In genomic region chr11:63682045-63682915, GRCh38 we compare ENCODE assay signal across 1 cellular context.
TF ChIP-seq lines count a peak whose summit lies in the region.

No MANE protein-coding gene starts in this region.

TF ChIP-seq in A549, 52 proteins besides CTCF, POLR2A, EP300 and RAD21 (continued from another document):
- 0 out of 2 replicates have a peak, but pooled peaks have one; percentile 8 for TF ChIP-seq HDAC2 (IDR thresholded peaks at IDR 0.05)
- TF ChIP-seq MYC (IDR thresholded peaks at IDR 0.05; ENCODE audit: borderline replicate concordance, low read length), result no peak
- TF ChIP-seq BCL3 (IDR thresholded peaks at IDR 0.05), result no peak
- no peak for TF ChIP-seq HES2 (IDR thresholded peaks at IDR 0.05)
- TF ChIP-seq MAX (IDR thresholded peaks at IDR 0.05), result no peak
- TF ChIP-seq NPAS2 (CRISPR knock-in tag; IDR thresholded peaks at IDR 0.05; ENCODE audit: borderline replicate concordance), result no peak
- no peak for TF ChIP-seq CHD2 (IDR thresholded peaks at IDR 0.05; ENCODE audit: low read length, partially characterized antibody)
TF ChIP-seq in A549: peak in this region for 3.
